3 cellular contexts compared by ENCODE assay signal in genomic region chr4:41883988-41884737, GRCh38.
A peak's percentile ranks its signal among the peaks of the same experiment; 100 is the strongest.
TF ChIP-seq lines count a peak whose summit lies in the region.

No MANE protein-coding gene starts in this region.

TF ChIP-seq in HEK293T, 16 proteins besides CTCF, POLR2A, EP300 and RAD21 (continued from another document):
- peak; percentile 87 for TF ChIP-seq PKNOX1 (IDR thresholded peaks at IDR 0.05)
- TF ChIP-seq BHLHE40 (IDR thresholded peaks at IDR 0.05; ENCODE audit: borderline replicate concordance) = no peak
- no peak for TF ChIP-seq FOXA1 (IDR thresholded peaks at IDR 0.05)

TF ChIP-seq in SK-N-SH, 30 proteins besides CTCF, POLR2A, EP300 and RAD21 (continued from another document):
- TF ChIP-seq YY1 (IDR thresholded peaks at IDR 0.05; ENCODE audit: low read depth) (no peak), PBX3 (IDR thresholded peaks at IDR 0.05) (0 out of 2 replicates have a peak, but pooled peaks have one; percentile 9), SMC3 (IDR thresholded peaks at IDR 0.05; ENCODE audit: low read depth, low read length) (peak; percentile 33; the same call in 1 of the 2 replicates), RFX5 (IDR thresholded peaks at IDR 0.05; ENCODE audit: low read length) (peak; percentile 46; the same call in 1 of the 2 replicates), TAF1 (IDR thresholded peaks at IDR 0.05; ENCODE audit: borderline replicate concordance, low read depth, low read length) (no peak), TCF12 (IDR thresholded peaks at IDR 0.05) (0 out of 2 replicates have a peak, but pooled peaks have one; percentile 21), MEF2A (IDR thresholded peaks at IDR 0.05; ENCODE audit: borderline replicate concordance, low read depth) (no peak), CHD2 (IDR thresholded peaks at IDR 0.05; ENCODE audit: low read length, partially characterized antibody) (peak; percentile 52), SIN3A (IDR thresholded peaks at IDR 0.05; ENCODE audit: borderline replicate concordance, low read depth, low read length) (no peak), RCOR1 (IDR thresholded peaks at IDR 0.05; ENCODE audit: low read length) (peak; percentile 75), MXI1 (IDR thresholded peaks at IDR 0.05; ENCODE audit: low read depth, low read length) (peak; percentile 44), POLR2AphosphoS5 (IDR thresholded peaks at IDR 0.05; ENCODE audit: low read depth, low read length) (no peak), GATA2 (CRISPR knock-in tag; IDR thresholded peaks at IDR 0.05) (peak; percentile 55)

TF ChIP-seq in HepG2, 621 proteins besides CTCF, POLR2A, EP300 and RAD21 (continued from another document and continues in another):
- TF ChIP-seq BORCS8-MEF2B (CRISPR knock-in tag; IDR thresholded peaks at IDR 0.05) = no peak
- no peak for TF ChIP-seq ZNF121 (CRISPR knock-in tag; IDR thresholded peaks at IDR 0.05)
- TF ChIP-seq ESRRA (CRISPR knock-in tag; IDR thresholded peaks at IDR 0.05; ENCODE audit: low read depth) = 0 out of 2 replicates have a peak, but pooled peaks have one; percentile 45
- peak; percentile 89 for TF ChIP-seq HNF4A (CRISPR knock-in tag; IDR thresholded peaks at IDR 0.05)
- TF ChIP-seq ZNF513 (CRISPR knock-in tag; conservative IDR thresholded peaks at IDR 0.05) = no peak
- peak; percentile 42; the same call in 1 of the 2 replicates for TF ChIP-seq ZGPAT (CRISPR knock-in tag; IDR thresholded peaks at IDR 0.05)
- peak; percentile 75; the same call in 1 of the 2 replicates for TF ChIP-seq TEF (CRISPR knock-in tag; IDR thresholded peaks at IDR 0.05)
- peak; percentile 25; the same call in 1 of the 2 replicates for TF ChIP-seq PHF21A (CRISPR knock-in tag; IDR thresholded peaks at IDR 0.05)
- TF ChIP-seq MEF2D (CRISPR knock-in tag; IDR thresholded peaks at IDR 0.05) = peak; percentile 100
- no peak for TF ChIP-seq RNF2 (conservative IDR thresholded peaks at IDR 0.05; ENCODE audit: low read depth)
- peak; percentile 35; the same call in 1 of the 2 replicates for TF ChIP-seq NFIC (IDR thresholded peaks at IDR 0.05; ENCODE audit: low read length)
- 0 out of 2 replicates have a peak, but pooled peaks have one; percentile 33 for TF ChIP-seq ZNF205 (CRISPR knock-in tag; IDR thresholded peaks at IDR 0.05)
- 0 out of 2 replicates have a peak, but pooled peaks have one; percentile 43 for TF ChIP-seq ZNF614 (CRISPR knock-in tag; IDR thresholded peaks at IDR 0.05; ENCODE audit: borderline replicate concordance)
- no peak for TF ChIP-seq ZNF652 (CRISPR knock-in tag; IDR thresholded peaks at IDR 0.05; ENCODE audit: borderline replicate concordance, low read depth)
- TF ChIP-seq LCORL (IDR thresholded peaks at IDR 0.05) = 0 out of 2 replicates have a peak, but pooled peaks have one; percentile 34
- peak; percentile 60; the same call in 1 of the 2 replicates for TF ChIP-seq LCORL (CRISPR knock-in tag; IDR thresholded peaks at IDR 0.05)
- TF ChIP-seq ZNF574 (CRISPR knock-in tag; IDR thresholded peaks at IDR 0.05) = 0 out of 2 replicates have a peak, but pooled peaks have one; percentile 16
- TF ChIP-seq RBAK (CRISPR knock-in tag; IDR thresholded peaks at IDR 0.05) = no peak
- TF ChIP-seq ZNF670 (CRISPR knock-in tag; IDR thresholded peaks at IDR 0.05; ENCODE audit: borderline replicate concordance) = peak; percentile 75; the same call in 1 of the 2 replicates
- TF ChIP-seq SALL2 (CRISPR knock-in tag; IDR thresholded peaks at IDR 0.05) = no peak
- TF ChIP-seq ZNF644 (CRISPR knock-in tag; IDR thresholded peaks at IDR 0.05; ENCODE audit: low read depth) = 0 out of 2 replicates have a peak, but pooled peaks have one; percentile 16
- TF ChIP-seq NCOA2 (CRISPR knock-in tag; IDR thresholded peaks at IDR 0.05) = peak; percentile 50; the same call in 1 of the 2 replicates
- no peak for TF ChIP-seq CREB1 (IDR thresholded peaks at IDR 0.05)
- peak; percentile 37; the same call in 1 of the 2 replicates for TF ChIP-seq CREB1 (CRISPR knock-in tag; IDR thresholded peaks at IDR 0.05)
- 0 out of 2 replicates have a peak, but pooled peaks have one; percentile 31 for TF ChIP-seq NR2C2 (CRISPR knock-in tag; IDR thresholded peaks at IDR 0.05; ENCODE audit: borderline replicate concordance)
- TF ChIP-seq SAP130 (CRISPR knock-in tag; IDR thresholded peaks at IDR 0.05; ENCODE audit: low read depth) = 0 out of 2 replicates have a peak, but pooled peaks have one; percentile 16
- no peak for TF ChIP-seq ZNF790 (CRISPR knock-in tag; IDR thresholded peaks at IDR 0.05; ENCODE audit: borderline replicate concordance)
- peak; percentile 46; the same call in 1 of the 2 replicates for TF ChIP-seq RARA (CRISPR knock-in tag; IDR thresholded peaks at IDR 0.05)
- TF ChIP-seq HMGXB3 (CRISPR knock-in tag; IDR thresholded peaks at IDR 0.05; ENCODE audit: borderline replicate concordance) = 0 out of 2 replicates have a peak, but pooled peaks have one; percentile 36
- peak; percentile 95 for TF ChIP-seq POGZ (CRISPR knock-in tag; IDR thresholded peaks at IDR 0.05)
- peak; percentile 49; the same call in 1 of the 2 replicates for TF ChIP-seq HDAC2 (CRISPR knock-in tag; IDR thresholded peaks at IDR 0.05)
- peak; percentile 30; the same call in 1 of the 2 replicates for TF ChIP-seq CEBPG (CRISPR knock-in tag; IDR thresholded peaks at IDR 0.05)
- TF ChIP-seq ARID5B (CRISPR knock-in tag; IDR thresholded peaks at IDR 0.05) = peak; percentile 83
- peak; percentile 85 for TF ChIP-seq ZMYM4 (CRISPR knock-in tag; IDR thresholded peaks at IDR 0.05)
- no peak for TF ChIP-seq ZNF496 (CRISPR knock-in tag; IDR thresholded peaks at IDR 0.05; ENCODE audit: insufficient replicate concordance)
- TF ChIP-seq GABPA (IDR thresholded peaks at IDR 0.05; ENCODE audit: low read depth, low read length) = no peak
- 0 out of 2 replicates have a peak, but pooled peaks have one; percentile 40 for TF ChIP-seq GABPA (CRISPR knock-in tag; IDR thresholded peaks at IDR 0.05; ENCODE audit: low read depth)
- TF ChIP-seq DPF2 (CRISPR knock-in tag; IDR thresholded peaks at IDR 0.05; ENCODE audit: borderline replicate concordance, low read depth) = 0 out of 2 replicates have a peak, but pooled peaks have one; percentile 39
- TF ChIP-seq PBX3 (CRISPR knock-in tag; IDR thresholded peaks at IDR 0.05; ENCODE audit: borderline replicate concordance) = no peak
- no peak for TF ChIP-seq SOX6 (IDR thresholded peaks at IDR 0.05)
- TF ChIP-seq SOX6 (CRISPR knock-in tag; IDR thresholded peaks at IDR 0.05) = peak; percentile 73
- 0 out of 2 replicates have a peak, but pooled peaks have one; percentile 43 for TF ChIP-seq ZNF430 (CRISPR knock-in tag; IDR thresholded peaks at IDR 0.05)
- no peak for TF ChIP-seq PHB2 (IDR thresholded peaks at IDR 0.05; ENCODE audit: partially characterized antibody)
